Comparison of ENCODE assay signal across 9 cellular contexts in the genomic region with DNA sequence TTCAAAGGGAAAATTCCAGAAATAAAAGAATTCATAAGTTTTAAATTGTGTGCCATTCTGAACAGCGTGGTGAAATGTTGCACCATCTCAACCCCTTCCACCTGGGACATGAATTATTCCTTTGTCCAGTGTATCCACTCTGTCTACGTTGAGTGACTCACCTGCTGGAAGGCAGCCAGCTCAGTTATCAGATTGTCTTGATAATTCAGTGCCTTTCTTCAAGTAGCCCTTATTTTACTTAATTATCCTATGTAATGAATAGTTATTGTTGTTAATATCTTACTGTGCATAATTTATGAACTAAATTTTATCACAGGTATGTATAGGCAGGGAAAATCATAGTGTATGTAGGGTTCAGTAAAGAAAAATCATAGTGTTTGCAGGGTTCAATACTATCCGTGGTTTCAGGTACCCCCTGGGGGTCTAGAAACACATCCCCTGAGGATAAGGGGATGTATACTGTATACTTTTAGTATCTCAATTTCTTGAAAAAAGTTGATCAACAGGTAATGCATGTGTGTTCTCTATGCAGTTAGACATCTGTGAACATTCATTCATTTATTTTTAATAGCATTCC. TPM values are rescaled to one million over a fixed set of nuclear protein-coding genes. Genes with fewer than 3 reads are reported as not detected.
A peak's percentile ranks its signal among the peaks of the same experiment; 100 is the strongest.
DNase-seq lines count a peak whose midpoint lies in the region; ATAC-seq and TF ChIP-seq lines count a peak whose summit lies in the region.
"Had no signal": no experiment of that assay in that cellular context is flagged by ENCODE, and none has a peak within 500 bp of the region (broad histone marks: within the 10 kb centered on the region; RNA-seq: fewer than 3 reads in every experiment).

No MANE protein-coding gene starts in this region.

- H3K4me3 ChIP-seq in Karpas-422 (ENCODE audit: low read length) (peak overlapping the region; percentile 62), colonic mucosa (no peak overlapping the region)

- H3K27me3 ChIP-seq in Karpas-422 (ENCODE audit: low read length) (no peaks in the 10 kb centered on the region), colonic mucosa (no peaks in the 10 kb centered on the region)

- peak overlapping the region; percentile 25 for H3K9ac ChIP-seq in Karpas-422 (ENCODE audit: low read length)
- no peak overlapping the region for H3K9ac ChIP-seq in colonic mucosa (ENCODE audit: low read depth in 2 of 2, low read length in 2 of 2)

- peak overlapping the region; percentile 88 for H2AFZ ChIP-seq in Karpas-422 (ENCODE audit: low read length)

- TF ChIP-seq CTCF in colonic mucosa (IDR thresholded peaks at IDR 0.05), result no peak

- in situ Hi-C loops in Caki2 (cut with HindIII; ENCODE audit: low pct_unique_long_range_greater_than_20kb, low sequenced_read_pairs), result no loop called here

- no peaks in the 10 kb centered on the region for H3K9me2 ChIP-seq in Karpas-422 (replicated peaks; ENCODE audit: insufficient read depth, low read length)

- ATAC-seq in GM21390 (IDR thresholded peaks at IDR 0.05; ENCODE audit: unreplicated experiment) (peak; percentile 27), left cardiac atrium (no peak)

- H3K36me3 ChIP-seq in Karpas-422 (ENCODE audit: insufficient read depth, low read length) (no peaks in the 10 kb centered on the region), colonic mucosa (no peaks in the 10 kb centered on the region)

- intact Hi-C loops in colonic mucosa (cut with DNase I) (no loop called here), left cardiac atrium (cut with DNase I) (no loop called here), cardiac septum (cut with DNase I) (no loop called here)

- H3K4me2 ChIP-seq in Karpas-422 (ENCODE audit: low read depth, low read length, poor library complexity, severe bottlenecking), result peak overlapping the region; percentile 54

- no peaks in the 10 kb centered on the region for H4K20me1 ChIP-seq in Karpas-422 (ENCODE audit: insufficient read depth, low read depth, low read length)

- peak; percentile 51 for DNase-seq in Caki2 (ENCODE audit: low read depth)
- DNase-seq in Karpas-422, result no peak
- peak; percentile 67 for DNase-seq in colonic mucosa
- DNase-seq in stimulated activated naive CD4-positive, alpha-beta T cell treated with Interleukin-2 at 50 U/mL for 16 hours (lab: John Stamatoyannopoulos, UW), result no peak
- no peak for DNase-seq in effector CD8-positive, alpha-beta T cell (lab: John Stamatoyannopoulos, UW)
- no peak for DNase-seq in left cardiac atrium
- no peak for DNase-seq in cardiac septum (ENCODE audit: low spot score)
- DNase-seq: IMR-90 had no signal

- H3K4me1 ChIP-seq in Karpas-422 (ENCODE audit: low read length) (peaks cover 18% of the 10 kb centered on the region), colonic mucosa (no peaks in the 10 kb centered on the region)

- no peaks in the 10 kb centered on the region for H3K79me2 ChIP-seq in Karpas-422 (ENCODE audit: low read length)

- H3K27ac ChIP-seq in Karpas-422 (ENCODE audit: low read length), result no peak overlapping the region
- no peak overlapping the region for H3K27ac ChIP-seq in colonic mucosa

- no peaks in the 10 kb centered on the region for H3K9me3 ChIP-seq in Karpas-422 (ENCODE audit: low read length)
- H3K9me3 ChIP-seq in colonic mucosa, result no peaks in the 10 kb centered on the region

RNA-seq across cellular contexts. Expression of a gene that starts 7.7 kb away (rescaled TPM):
- total RNA-seq in Caki2 (2014; rRNA removed; shearing (Covaris generic); ENCODE audit: low replicate concordance), result 27.9 and 39.6 TPM in 2 replicates
- 15.1 and 20.7 TPM in 2 replicates for total RNA-seq in Karpas-422 (2014; rRNA removed; shearing (Covaris generic); ENCODE audit: low replicate concordance)
- 10 to 100 TPM; 29.0 to 35.5 TPM for total RNA-seq in colonic mucosa
- 10 to 100 TPM; 15.1 to 20.0 TPM for total RNA-seq in left cardiac atrium
- 13.2 TPM for total RNA-seq in cardiac septum

RNA-seq across cellular contexts. Expression of a gene that starts 20.5 kb away (rescaled TPM):
- total RNA-seq in Caki2 (2014; rRNA removed; shearing (Covaris generic); ENCODE audit: low replicate concordance), result not detected in 2 replicates
- total RNA-seq in Karpas-422 (2014; rRNA removed; shearing (Covaris generic); ENCODE audit: low replicate concordance), result 0.43 and 1.1 TPM in 2 replicates
- total RNA-seq in colonic mucosa, result 1 to 10 TPM; 2.8 to 7.1 TPM
- total RNA-seq in left cardiac atrium, result 10 to 100 TPM; 18.3 to 24.3 TPM
- 5.2 TPM for total RNA-seq in cardiac septum

Comparison
In these comparisons a context has a peak if more than half of its experiments do, and no peak if none do; other contexts are left out.
1. DNase-seq: peak in Caki2 (single experiment) and colonic mucosa (single experiment); none in Karpas-422 (single experiment), stimulated activated naive CD4-positive, alpha-beta T cell treated with Interleukin-2 at 50 U/mL for 16 hours (single experiment), effector CD8-positive, alpha-beta T cell (single experiment), left cardiac atrium (single experiment) and cardiac septum (single experiment).